17 cellular contexts compared by ENCODE assay signal in genomic region chr2:56015631-56016251, GRCh38.
DNase-seq lines count a peak whose midpoint lies in the region; ATAC-seq and TF ChIP-seq lines count a peak whose summit lies in the region.
"Had no signal": no experiment of that assay in that cellular context is flagged by ENCODE, and none has a peak within 500 bp of the region (broad histone marks: within the 10 kb centered on the region; RNA-seq: fewer than 3 reads in every experiment).

No MANE protein-coding gene starts in this region.

- peak overlapping the region; percentile 38 for H3K4me3 ChIP-seq in WERI-Rb-1 (ENCODE audit: low read depth, low read length)
- H3K4me3 ChIP-seq: lung, skin epidermis, upper lobe of right lung had no signal

- H3K36me3 Mint-ChIP-seq in nephron (ENCODE audit: low read depth): no peaks in the 10 kb centered on the region
- no peaks in the 10 kb centered on the region for H3K36me3 Mint-ChIP-seq in activated CD8-positive, alpha-beta T cell treated with anti-CD3 and anti-CD28 coated beads, Interleukin-2, amount 10 ng/mL, durations not matched to agents 7 days and 5 days (ENCODE audit: low read depth)
- H3K36me3 Mint-ChIP-seq: stimulated activated memory B cell treated with anti-CD40 and anti-IgM and Interleukin-4, amounts not matched to agents 10 μg/mL and 1 μg/mL and 100 μg/mL, for 72 hours had no signal

- peak overlapping the region; percentile 3 to 20 (median 5) for H3K27ac Mint-ChIP-seq in nephron
- no peak overlapping the region for H3K27ac Mint-ChIP-seq in activated CD8-positive, alpha-beta T cell treated with anti-CD3 and anti-CD28 coated beads, Interleukin-2, amount 10 ng/mL, durations not matched to agents 7 days and 5 days
- H3K27ac Mint-ChIP-seq: activated B cell treated with CpG ODN at 0.5 μM for 24 hours; B cell; stimulated activated memory B cell treated with anti-CD40 and anti-IgM and Interleukin-4, amounts not matched to agents 10 μg/mL and 1 μg/mL and 100 μg/mL, for 72 hours had no signal

- H3K4me3 Mint-ChIP-seq in nephron: no peak overlapping the region
- H3K4me3 Mint-ChIP-seq in activated CD8-positive, alpha-beta T cell treated with anti-CD3 and anti-CD28 coated beads, Interleukin-2, amount 10 ng/mL, durations not matched to agents 7 days and 5 days: no peak overlapping the region
- H3K4me3 Mint-ChIP-seq: activated B cell treated with CpG ODN at 0.5 μM for 24 hours; B cell; stimulated activated memory B cell treated with anti-CD40 and anti-IgM and Interleukin-4, amounts not matched to agents 10 μg/mL and 1 μg/mL and 100 μg/mL, for 72 hours had no signal

- H3K27me3 Mint-ChIP-seq in nephron (ENCODE audit: low read depth): no peaks in the 10 kb centered on the region
- H3K27me3 Mint-ChIP-seq in activated CD8-positive, alpha-beta T cell treated with anti-CD3 and anti-CD28 coated beads, Interleukin-2, amount 10 ng/mL, durations not matched to agents 7 days and 5 days (ENCODE audit: low read depth): no peaks in the 10 kb centered on the region
- H3K27me3 Mint-ChIP-seq: stimulated activated memory B cell treated with anti-CD40 and anti-IgM and Interleukin-4, amounts not matched to agents 10 μg/mL and 1 μg/mL and 100 μg/mL, for 72 hours had no signal

- no peaks in the 10 kb centered on the region for H3K9me3 Mint-ChIP-seq in nephron
- no peaks in the 10 kb centered on the region for H3K9me3 Mint-ChIP-seq in activated CD8-positive, alpha-beta T cell treated with anti-CD3 and anti-CD28 coated beads, Interleukin-2, amount 10 ng/mL, durations not matched to agents 7 days and 5 days (ENCODE audit: insufficient read depth)
- H3K9me3 Mint-ChIP-seq: activated B cell treated with CpG ODN at 0.5 μM for 24 hours; stimulated activated memory B cell treated with anti-CD40 and anti-IgM and Interleukin-4, amounts not matched to agents 10 μg/mL and 1 μg/mL and 100 μg/mL, for 72 hours had no signal

- no peaks in the 10 kb centered on the region for H3K9me3 ChIP-seq in WERI-Rb-1 (ENCODE audit: severe bottlenecking)
- H3K9me3 ChIP-seq: upper lobe of right lung had no signal

- TF ChIP-seq CTCF in WERI-Rb-1 (IDR thresholded peaks at IDR 0.05; ENCODE audit: low read depth, low read length): no peak
- TF ChIP-seq CTCF in nephron (IDR thresholded peaks at IDR 0.05; ENCODE audit: unreplicated experiment in 3 of 3): no peak

- CTCF ChIA-PET in activated CD8-positive, alpha-beta T cell treated with anti-CD3 and anti-CD28 coated beads, Interleukin-2, amount 10 ng/mL, durations not matched to agents 7 days and 5 days (lab: Charles Lee): no interaction called here

- peak; percentile 22 for DNase-seq in COR-L47 (lab: John Stamatoyannopoulos, UW)
- peak; percentile 40 to 61 for DNase-seq in NCI-H1930 (lab: John Stamatoyannopoulos, UW)
- peak; percentile 63 for DNase-seq in WERI-Rb-1
- DNase-seq in activated CD8-positive, alpha-beta T cell treated with anti-CD3 and anti-CD28 coated beads, Interleukin-2, amount 10 ng/mL, durations not matched to agents 7 days and 5 days: no peak
- no peak for DNase-seq in ecto neural progenitor cell (ENCODE audit: low spot score)
- no peak for DNase-seq in MV-4-11 (lab: John Stamatoyannopoulos, UW)
- DNase-seq: activated B cell treated with CpG ODN at 0.5 μM for 24 hours, activated gamma-delta T cell treated with Interleukin-2 at 50 U/mL for 16 hours, DMS53, NCI-H2107, upper lobe of right lung had no signal

- ATAC-seq in HG02970 (IDR thresholded peaks at IDR 0.05; ENCODE audit: low FRiP score, unreplicated experiment): no peak
- ATAC-seq in activated CD8-positive, alpha-beta T cell treated with anti-CD3 and anti-CD28 coated beads, Interleukin-2, amount 10 ng/mL, durations not matched to agents 7 days and 5 days: no peak
- ATAC-seq: stimulated activated memory B cell treated with anti-CD40 and anti-IgM and Interleukin-4, amounts not matched to agents 10 μg/mL and 1 μg/mL and 100 μg/mL, for 72 hours; upper lobe of right lung had no signal

- no peaks in the 10 kb centered on the region for H3K27me3 ChIP-seq in WERI-Rb-1 (ENCODE audit: insufficient read depth, low read depth, severe bottlenecking)
- H3K27me3 ChIP-seq: upper lobe of right lung had no signal

- POLR2A ChIA-PET in activated CD8-positive, alpha-beta T cell treated with anti-CD3 and anti-CD28 coated beads, Interleukin-2, amount 10 ng/mL, durations not matched to agents 7 days and 5 days (lab: Charles Lee): no interaction called here

- no peaks in the 10 kb centered on the region for H3K36me3 ChIP-seq in WERI-Rb-1
- H3K36me3 ChIP-seq: upper lobe of right lung had no signal

- peaks cover 9% of the 10 kb centered on the region for H3K4me1 Mint-ChIP-seq in nephron
- no peaks in the 10 kb centered on the region for H3K4me1 Mint-ChIP-seq in activated CD8-positive, alpha-beta T cell treated with anti-CD3 and anti-CD28 coated beads, Interleukin-2, amount 10 ng/mL, durations not matched to agents 7 days and 5 days (ENCODE audit: low read depth)

- H3K27ac ChIP-seq in WERI-Rb-1: peak overlapping the region; percentile 45
- H3K27ac ChIP-seq: skin epidermis, upper lobe of right lung had no signal

Comparison
In these comparisons a context has a peak if more than half of its experiments do, and no peak if none do; other contexts are left out.
1. DNase-seq: peak in COR-L47 (single experiment), NCI-H1930 (2 of 2) and WERI-Rb-1 (single experiment); none in activated CD8-positive, alpha-beta T cell treated with anti-CD3 and anti-CD28 coated beads, Interleukin-2, amount 10 ng/mL, durations not matched to agents 7 days and 5 days (single experiment), ecto neural progenitor cell (single experiment) and MV-4-11 (single experiment).